In genomic region chr7:73762659-73762999, GRCh38 we compare ENCODE assay signal across 27 cellular contexts. TPM values are rescaled to one million over a fixed set of nuclear protein-coding genes. Genes with fewer than 3 reads are reported as not detected.
"Had no signal": no experiment of that assay in that cellular context is flagged by ENCODE, and none has a peak within 500 bp of the region (broad histone marks: within the 10 kb centered on the region; RNA-seq: fewer than 3 reads in every experiment).

No MANE protein-coding gene starts in this region.

- H3K27ac ChIP-seq: coronary artery, dorsolateral prefrontal cortex, epithelial cell of prostate, esophagus squamous epithelium, gastrocnemius medialis, heart right ventricle, left ventricle myocardium inferior, lower lobe of right lung had no signal

- DNase-seq: dermis blood vessel endothelial cell; dorsolateral prefrontal cortex; effector CD4-positive, alpha-beta T cell; effector memory CD4-positive, alpha-beta T cell; erythroblast; esophagus squamous epithelium; foreskin fibroblast; foreskin melanocyte; gastrocnemius medialis; glutamatergic neuron; head of caudate nucleus; heart right ventricle; hippocampal formation; left colon; left ventricle myocardium inferior; lower lobe of right lung; mesenchymal stem cell; naive B cell had no signal

- H3K4me1 ChIP-seq: esophagus squamous epithelium, gastrocnemius medialis, heart right ventricle, left ventricle myocardium inferior, lower lobe of right lung had no signal

- H3K4me3 Mint-ChIP-seq: mesothelial cell of epicardium, naive B cell had no signal

- H3K9me3 Mint-ChIP-seq: mesothelial cell of epicardium had no signal

- H3K36me3 Mint-ChIP-seq: mesothelial cell of epicardium, naive B cell had no signal

- ATAC-seq: esophagus mucosa, gastrocnemius medialis, heart right ventricle, left colon, mucosa of descending colon had no signal

- H3K27ac Mint-ChIP-seq: mesothelial cell of epicardium had no signal

- H3K4me1 Mint-ChIP-seq: mesothelial cell of epicardium had no signal

- H3K9me3 ChIP-seq: esophagus squamous epithelium, gastrocnemius medialis, heart right ventricle, left ventricle myocardium inferior, lower lobe of right lung, mucosa of descending colon had no signal

- H3K36me3 ChIP-seq: esophagus squamous epithelium, gastrocnemius medialis, heart right ventricle, left ventricle myocardium inferior, lower lobe of right lung had no signal

- H3K4me3 ChIP-seq: coronary artery, dorsolateral prefrontal cortex, esophagus squamous epithelium, gastrocnemius medialis, heart right ventricle, left ventricle myocardium inferior, lower lobe of right lung, mucosa of descending colon had no signal

RNA-seq across cellular contexts. Expression of gene CLDN3, which starts 7.4 kb away (rescaled TPM):
- total RNA-seq: glomerular endothelial cell, heart right ventricle, left ventricle myocardium inferior, mesenteric fat pad, myocyte had no signal
- polyA plus RNA-seq: heart right ventricle, keratinocyte had no signal
